ENCODE assay signal across 8 cellular contexts in the genomic region with DNA sequence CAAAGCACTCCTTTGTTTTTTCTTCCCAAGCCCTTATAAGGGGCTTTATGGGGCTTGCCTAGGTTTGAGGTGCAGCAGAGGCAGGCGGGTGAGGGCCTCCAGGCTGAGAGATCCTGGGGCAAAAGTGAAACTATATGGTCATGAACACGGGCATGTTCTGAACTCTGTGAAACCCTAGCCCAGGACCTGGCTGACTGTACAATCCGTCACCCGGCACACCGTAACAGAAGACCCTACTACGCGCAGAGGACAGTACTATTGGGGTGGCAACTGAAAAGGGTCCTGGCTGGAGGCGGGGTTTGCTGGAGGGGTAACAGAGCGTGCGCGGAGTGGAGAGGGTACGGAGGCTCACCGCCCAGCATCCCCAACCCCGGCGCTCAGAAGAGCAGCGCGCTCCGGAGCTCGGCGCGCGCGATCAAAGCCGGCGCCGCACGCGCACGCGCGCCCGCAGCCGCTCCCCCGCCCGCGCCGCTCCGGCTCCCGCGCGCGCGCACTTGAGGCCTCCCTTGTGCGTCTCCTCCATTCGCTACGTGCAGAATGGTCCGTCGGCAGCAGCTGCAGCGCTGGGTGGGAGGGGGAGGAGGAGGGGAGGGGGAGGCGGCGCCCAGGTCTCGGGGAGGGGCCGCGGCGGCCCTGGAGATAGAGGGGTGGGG. TPM values are rescaled to one million over a fixed set of nuclear protein-coding genes. Genes with fewer than 3 reads are reported as not detected.
DNase-seq lines count a peak whose midpoint lies in the region; ATAC-seq and TF ChIP-seq lines count a peak whose summit lies in the region.

No MANE protein-coding gene starts in this region.

- peak overlapping the region; percentile 90 for H3K4me3 Mint-ChIP-seq in T-helper 1 cell treated with Interleukin-12 subunit alpha and Interleukin-12 subunit beta and Interleukin-4 antibody, amounts not matched to agents 30 μg/mL and 1 μg/mL, for 36 hours

- H3K27me3 Mint-ChIP-seq in T-helper 1 cell treated with Interleukin-12 subunit alpha and Interleukin-12 subunit beta and Interleukin-4 antibody, amounts not matched to agents 30 μg/mL and 1 μg/mL, for 36 hours (ENCODE audit: low read depth) = peaks cover 17% of the 10 kb centered on the region

- peaks cover 21% of the 10 kb centered on the region for H3K4me1 Mint-ChIP-seq in T-helper 1 cell treated with Interleukin-12 subunit alpha and Interleukin-12 subunit beta and Interleukin-4 antibody, amounts not matched to agents 30 μg/mL and 1 μg/mL, for 36 hours (ENCODE audit: low read depth)

- H3K36me3 Mint-ChIP-seq in T-helper 1 cell treated with Interleukin-12 subunit alpha and Interleukin-12 subunit beta and Interleukin-4 antibody, amounts not matched to agents 30 μg/mL and 1 μg/mL, for 36 hours (ENCODE audit: low read depth) = no peaks in the 10 kb centered on the region

- TF ChIP-seq CTCF in cardiac fibroblast (IDR thresholded peaks at IDR 0.05; ENCODE audit: low read depth, low read length) = no peak

- DNase-seq in cardiac fibroblast (ENCODE audit: low read depth in 2 of 2) (peak; percentile 79 to 88), left colon (peak; percentile 84 to 89), NCI-H1105 (lab: John Stamatoyannopoulos, UW) (no peak), NOMO-1 treated with DMSO at 0.1 percent for 48 hours (lab: John Stamatoyannopoulos, UW; ENCODE audit: unreplicated experiment) (no peak)
- peak; percentile 77 for DNase-seq in stimulated activated CD4-positive, alpha-beta T cell treated with anti-CD3 and anti-CD28 coated beads, Interleukin-4, amount 100 ng/mL, for 1 hour

- H3K9me3 Mint-ChIP-seq in T-helper 1 cell treated with Interleukin-12 subunit alpha and Interleukin-12 subunit beta and Interleukin-4 antibody, amounts not matched to agents 30 μg/mL and 1 μg/mL, for 36 hours = no peaks in the 10 kb centered on the region

- H3K27ac Mint-ChIP-seq in T-helper 1 cell treated with Interleukin-12 subunit alpha and Interleukin-12 subunit beta and Interleukin-4 antibody, amounts not matched to agents 30 μg/mL and 1 μg/mL, for 36 hours = peak overlapping the region; percentile 97

- peak overlapping the region; percentile 39 to 45 for H3K4me3 ChIP-seq in cardiac fibroblast (replicated peaks in 1 of 2; ENCODE audit: low read depth in 2 of 2, low read length in 2 of 2)

- intact Hi-C loops in left colon (cut with DNase I, micrococcal nuclease) = loop anchor here in 1 of 2 donors (10.0 kb wide), 1 partner anchor 408 kb away; no protein-coding TSS in a partner anchor

- ATAC-seq in GM18861 (IDR thresholded peaks at IDR 0.05; ENCODE audit: unreplicated experiment) (peak; percentile 36), HG03045 (IDR thresholded peaks at IDR 0.05; ENCODE audit: unreplicated experiment) (peak; percentile 51), left colon (peak; percentile 69)

RNA-seq across cellular contexts. Expression of a gene that starts 54.2 kb away (rescaled TPM):
- 10 to 100 TPM; 47.5 to 63.1 TPM for total RNA-seq in left colon

RNA-seq across cellular contexts. Expression of a gene that starts 54.3 kb away (rescaled TPM):
- 100 to 1,000 TPM in 1 of 2 donors, 10 to 100 TPM in 1; 99.7 to 102 TPM for total RNA-seq in left colon

Comparison
In these comparisons a context has a peak if more than half of its experiments do, and no peak if none do; other contexts are left out.
1. DNase-seq: peak in cardiac fibroblast (2 of 2), left colon (2 of 2) and stimulated activated CD4-positive, alpha-beta T cell treated with anti-CD3 and anti-CD28 coated beads, Interleukin-4, amount 100 ng/mL, for 1 hour (single experiment); none in NCI-H1105 (single experiment) and NOMO-1 treated with DMSO at 0.1 percent for 48 hours (single experiment).
2. Peak in every context shown above with its lines, with median percentiles within 50 percentile points of each other: ATAC-seq.